20 cellular contexts compared by ENCODE assay signal in the genomic region with DNA sequence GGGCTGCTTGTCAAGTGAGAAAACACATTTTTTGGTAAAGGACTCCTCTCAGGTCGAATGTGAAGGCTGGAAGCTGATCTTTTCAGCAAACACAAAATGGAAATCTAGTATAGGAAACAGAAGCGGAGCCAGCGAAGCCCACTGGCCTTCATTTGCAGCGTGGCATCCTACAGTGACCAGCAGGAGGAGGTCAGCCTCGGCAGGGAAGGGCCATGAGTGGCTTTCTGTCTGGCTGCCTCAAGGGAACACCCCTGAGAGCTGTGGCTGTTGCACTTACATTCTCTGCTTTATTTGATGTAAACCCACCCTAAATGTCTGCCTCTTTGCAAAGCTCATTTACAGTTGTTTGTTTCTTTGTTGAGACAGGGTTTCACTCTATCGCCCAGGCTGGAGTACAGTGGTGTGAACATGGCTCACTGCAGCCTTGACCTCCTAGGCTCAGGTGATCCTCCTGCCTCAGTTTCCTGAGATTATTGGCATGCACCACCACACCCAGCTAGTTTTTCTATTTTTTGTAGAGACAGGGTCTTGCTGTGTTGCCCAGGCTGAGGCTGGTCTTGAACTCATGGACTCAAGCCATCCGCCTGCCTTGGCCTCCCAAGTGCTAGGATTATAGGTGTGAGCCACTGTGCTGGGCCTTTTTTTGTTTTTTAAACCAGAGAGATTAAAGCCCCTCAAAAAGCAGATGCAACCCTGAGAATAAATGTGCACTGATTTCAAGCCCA.
"Had no signal": no experiment of that assay in that cellular context is flagged by ENCODE, and none has a peak within 500 bp of the region (broad histone marks: within the 10 kb centered on the region; RNA-seq: fewer than 3 reads in every experiment).

No MANE protein-coding gene starts in this region.

- H3K27ac Mint-ChIP-seq: activated CD4-positive, alpha-beta memory T cell treated with anti-CD3 and anti-CD28 coated beads for 36 hours; activated CD4-positive, alpha-beta T cell treated with anti-CD3 and anti-CD28 coated beads for 36 hours; activated CD8-positive, alpha-beta memory T cell treated with anti-CD3 and anti-CD28 coated beads, Interleukin-2, amount 10 ng/mL, durations not matched to agents 7 days and 5 days; activated naive CD4-positive, alpha-beta T cell treated with anti-CD3 and anti-CD28 coated beads, Interleukin-2, amount 50 U/mL, for 24 hours; activated T-cell treated with anti-CD3 and anti-CD28 coated beads, Interleukin-2, amount 50 U/mL, for 24 hours; stimulated activated naive CD8-positive, alpha-beta T cell treated with anti-CD3 and anti-CD28 coated beads, Interleukin-15, Interleukin-2, amounts not matched to agents 100 ng/mL and 50 ng/mL, for 24 hours had no signal

- H3K36me3 Mint-ChIP-seq: activated CD4-positive, alpha-beta memory T cell treated with anti-CD3 and anti-CD28 coated beads for 36 hours; activated CD8-positive, alpha-beta memory T cell treated with anti-CD3 and anti-CD28 coated beads, Interleukin-2, amount 10 ng/mL, durations not matched to agents 7 days and 5 days; activated naive CD4-positive, alpha-beta T cell treated with anti-CD3 and anti-CD28 coated beads, Interleukin-2, amount 50 U/mL, for 24 hours; naive B cell had no signal

- H3K4me1 ChIP-seq: adrenal gland, prostate gland, sigmoid colon, spleen, suprapubic skin had no signal

- H3K9me3 ChIP-seq: adrenal gland, prostate gland had no signal

- H3K4me3 Mint-ChIP-seq: activated CD4-positive, alpha-beta memory T cell treated with anti-CD3 and anti-CD28 coated beads for 36 hours; activated CD4-positive, alpha-beta T cell treated with anti-CD3 and anti-CD28 coated beads for 36 hours; activated CD8-positive, alpha-beta memory T cell treated with anti-CD3 and anti-CD28 coated beads, Interleukin-2, amount 10 ng/mL, durations not matched to agents 7 days and 5 days; activated naive CD4-positive, alpha-beta T cell treated with anti-CD3 and anti-CD28 coated beads, Interleukin-2, amount 50 U/mL, for 24 hours; activated T-cell treated with anti-CD3 and anti-CD28 coated beads, Interleukin-2, amount 50 U/mL, for 24 hours; central memory CD8-positive, alpha-beta T cell; stimulated activated naive CD8-positive, alpha-beta T cell treated with anti-CD3 and anti-CD28 coated beads, Interleukin-15, Interleukin-2, amounts not matched to agents 100 ng/mL and 50 ng/mL, for 24 hours had no signal

- H3K4me3 ChIP-seq: adrenal gland, prostate gland, sigmoid colon, spleen, suprapubic skin had no signal

- H3K27ac ChIP-seq: adrenal gland, prostate gland, sigmoid colon, spleen, suprapubic skin had no signal

- ATAC-seq: activated CD4-positive, alpha-beta T cell treated with anti-CD3 and anti-CD28 coated beads for 36 hours; activated CD8-positive, alpha-beta memory T cell treated with anti-CD3 and anti-CD28 coated beads, Interleukin-2, amount 10 ng/mL, durations not matched to agents 7 days and 5 days; left lobe of liver had no signal

- H3K4me1 Mint-ChIP-seq: activated CD4-positive, alpha-beta T cell treated with anti-CD3 and anti-CD28 coated beads for 36 hours; activated CD8-positive, alpha-beta memory T cell treated with anti-CD3 and anti-CD28 coated beads, Interleukin-2, amount 10 ng/mL, durations not matched to agents 7 days and 5 days; activated naive CD4-positive, alpha-beta T cell treated with anti-CD3 and anti-CD28 coated beads, Interleukin-2, amount 50 U/mL, for 24 hours; central memory CD8-positive, alpha-beta T cell; naive B cell had no signal

- H3K36me3 ChIP-seq: adrenal gland, prostate gland, sigmoid colon, spleen, suprapubic skin had no signal

- DNase-seq: activated CD4-positive, alpha-beta memory T cell treated with anti-CD3 and anti-CD28 coated beads for 36 hours; activated CD4-positive, alpha-beta T cell treated with anti-CD3 and anti-CD28 coated beads for 36 hours; activated CD8-positive, alpha-beta memory T cell treated with anti-CD3 and anti-CD28 coated beads, Interleukin-2, amount 10 ng/mL, durations not matched to agents 7 days and 5 days; activated T-cell treated with anti-CD3 and anti-CD28 coated beads, Interleukin-2, amount 50 U/mL, for 24 hours; adrenal gland; effector CD8-positive, alpha-beta T cell; foreskin melanocyte; head of caudate nucleus; islet precursor cell; naive B cell; occipital lobe; sigmoid colon; spleen; trophoblast cell had no signal

- H3K27me3 ChIP-seq: adrenal gland, sigmoid colon, spleen, suprapubic skin had no signal

- H3K27me3 Mint-ChIP-seq: activated CD4-positive, alpha-beta T cell treated with anti-CD3 and anti-CD28 coated beads for 36 hours; activated CD8-positive, alpha-beta memory T cell treated with anti-CD3 and anti-CD28 coated beads, Interleukin-2, amount 10 ng/mL, durations not matched to agents 7 days and 5 days; activated naive CD4-positive, alpha-beta T cell treated with anti-CD3 and anti-CD28 coated beads, Interleukin-2, amount 50 U/mL, for 24 hours; activated T-cell treated with anti-CD3 and anti-CD28 coated beads, Interleukin-2, amount 50 U/mL, for 24 hours; central memory CD8-positive, alpha-beta T cell; naive B cell had no signal

- H3K9me3 Mint-ChIP-seq: central memory CD8-positive, alpha-beta T cell; stimulated activated naive CD8-positive, alpha-beta T cell treated with anti-CD3 and anti-CD28 coated beads, Interleukin-15, Interleukin-2, amounts not matched to agents 100 ng/mL and 50 ng/mL, for 24 hours had no signal
